7 cellular contexts compared by ENCODE assay signal in the genomic region with DNA sequence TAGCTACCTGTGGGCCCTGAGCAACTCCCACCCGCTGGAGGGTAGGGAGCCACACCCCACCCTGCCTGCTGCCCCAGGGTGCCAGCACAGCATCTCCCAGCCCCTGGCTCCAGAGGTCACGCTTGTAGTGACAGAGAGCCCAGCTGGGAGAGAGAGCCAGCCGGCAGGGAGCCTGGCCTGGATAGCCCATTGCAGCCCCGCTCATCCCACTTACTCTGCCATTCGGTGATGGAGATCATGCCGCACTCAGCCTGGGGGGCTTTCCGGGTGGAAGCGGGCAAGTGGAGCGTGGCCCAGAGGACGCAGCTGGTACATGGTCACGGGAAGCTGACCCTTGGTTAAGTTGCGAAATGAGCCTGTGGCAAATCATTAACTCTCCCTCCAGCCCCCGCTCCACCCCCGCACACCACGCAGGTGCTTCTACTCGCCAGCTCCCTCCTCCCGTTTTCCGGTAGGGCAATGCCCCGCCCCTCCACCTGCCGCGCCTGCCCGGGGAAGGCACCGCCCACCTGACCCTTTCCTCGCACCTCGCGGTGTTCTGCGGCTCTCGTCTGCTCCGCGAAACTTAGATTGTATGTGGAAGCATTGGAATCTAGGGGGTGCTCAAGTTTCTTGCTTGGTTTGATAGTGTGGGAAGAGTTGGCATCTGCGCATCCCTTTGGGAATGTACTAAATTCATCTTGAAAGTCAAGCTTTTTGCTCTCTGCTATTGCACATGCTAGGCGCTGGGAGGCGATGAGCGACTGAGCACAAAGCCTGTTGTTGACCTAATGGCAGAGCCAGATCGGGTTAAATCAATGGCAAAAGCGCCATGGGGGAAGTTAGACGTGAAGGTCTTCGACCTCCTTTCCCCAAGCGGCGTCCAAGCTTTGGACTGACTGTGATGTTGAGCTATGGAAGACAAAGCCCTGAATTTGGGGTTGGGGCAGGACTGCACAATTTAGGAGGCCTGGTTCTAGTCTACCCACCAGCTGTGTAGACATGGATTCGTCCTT. TPM values are rescaled to one million over a fixed set of nuclear protein-coding genes. Genes with fewer than 3 reads are reported as not detected.
DNase-seq lines count a peak whose midpoint lies in the region; ATAC-seq and TF ChIP-seq lines count a peak whose summit lies in the region.

A gene with protein sequence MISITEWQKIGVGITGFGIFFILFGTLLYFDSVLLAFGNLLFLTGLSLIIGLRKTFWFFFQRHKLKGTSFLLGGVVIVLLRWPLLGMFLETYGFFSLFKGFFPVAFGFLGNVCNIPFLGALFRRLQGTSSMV (minus strand): TSS at position 321 of the 995 bp plus-strand sequence. CDS start 82 bp downstream, at position 239.

- H3K36me3 ChIP-seq in heart right ventricle (no peaks in the 10 kb centered on the region), parathyroid adenoma (ENCODE audit: control insufficient read depth, insufficient read depth, low read length) (no peaks in the 10 kb centered on the region)

- H3K9ac ChIP-seq in parathyroid adenoma: no peak within 1 kb of the TSS

- H3K4me3 ChIP-seq in heart right ventricle: peak within 1 kb of the TSS in 8 of 10 donors; percentile 14 to 40 (median 27)
- H3K4me3 ChIP-seq in parathyroid adenoma (ENCODE audit: low read depth, low read length): peak within 1 kb of the TSS; percentile 46

- intact Hi-C loops in heart right ventricle (cut with DNase I): loop anchor here in 7 of 10 donors (1.0 to 10.0 kb wide), 4 partner anchors 91 to 149 kb away; no protein-coding TSS in a partner anchor

- POLR2A ChIA-PET in RWPE1 (lab: Yijun Ruan, JAX; ENCODE audit: low non-redundant PET) (no interaction called here), HEK293T (lab: Yijun Ruan, JAX) (no interaction called here)

- peak within 1 kb of the TSS; percentile 71 for H3K4me2 ChIP-seq in parathyroid adenoma (ENCODE audit: low read length)

- TF ChIP-seq CTCF in RWPE1 (conservative IDR thresholded peaks at IDR 0.05; ENCODE audit: low read depth) (peak; percentile 50), heart right ventricle (IDR thresholded peaks at IDR 0.05) (peak; percentile 49 to 80 (median 72)), parathyroid adenoma (IDR thresholded peaks at IDR 0.05) (peak; percentile 29)

- DNase-seq in RWPE1 (ENCODE audit: low spot score) (peak; percentile 67), amniotic stem cell (lab: John Stamatoyannopoulos, UW) (peak; percentile 71), heart right ventricle (peak; percentile 57 to 58), HEK293T (ENCODE audit: extremely low spot score) (no peak)

- WGBS in heart right ventricle, 2 donors: 13% methylated on average over 41 of the region's 41 CpGs

- CTCF ChIA-PET in RWPE1 (lab: Yijun Ruan, JAX) (interaction anchor here (0.5 to 4.2 kb wide), 29 partner anchors 11 to 1192 kb away, joined by 3 to 37 read pairs (median 4); partner anchors contain the start of genes PLEKHA6 and SNRPE), HEK293T (lab: Yijun Ruan, JAX) (interaction anchor here (1.3 kb wide), 1 partner anchor 8 kb away, joined by 4 read pairs; no protein-coding TSS in a partner anchor)

- H3K9me3 ChIP-seq in heart right ventricle (no peaks in the 10 kb centered on the region), parathyroid adenoma (ENCODE audit: control insufficient read depth, low read length) (no peaks in the 10 kb centered on the region)

- H3K79me2 ChIP-seq in parathyroid adenoma: no peaks in the 10 kb centered on the region

- H3K4me1 ChIP-seq in heart right ventricle (peaks cover 0 to 13% (median 7%) of the 10 kb centered on the region in 9 donors), parathyroid adenoma (no peaks in the 10 kb centered on the region)

- peak; percentile 90 for ATAC-seq in GM18511 (IDR thresholded peaks at IDR 0.05; ENCODE audit: unreplicated experiment)
- ATAC-seq in HG03432 (IDR thresholded peaks at IDR 0.05; ENCODE audit: unreplicated experiment): peak; percentile 73
- ATAC-seq in heart right ventricle: peak; percentile 51 to 83 (median 79)

- peaks cover 0 to 11% (median 0%) of the 10 kb centered on the region in 7 donors for H3K27me3 ChIP-seq in heart right ventricle
- no peaks in the 10 kb centered on the region for H3K27me3 ChIP-seq in parathyroid adenoma (ENCODE audit: control insufficient read depth, insufficient read depth, low read length)

- H3K27ac ChIP-seq in RWPE1 (no peak within 1 kb of the TSS), heart right ventricle (no peak within 1 kb of the TSS), parathyroid adenoma (no peak within 1 kb of the TSS)

- peak within 1 kb of the TSS; percentile 44 for H2AFZ ChIP-seq in parathyroid adenoma

TF ChIP-seq in HEK293T, 16 proteins besides CTCF, POLR2A, EP300 and RAD21:
- TF ChIP-seq SUZ12 (IDR thresholded peaks at IDR 0.05) (no peak), FOXA1 (IDR thresholded peaks at IDR 0.05) (no peak), ZNF384 (IDR thresholded peaks at IDR 0.05) (no peak), ARNT (IDR thresholded peaks at IDR 0.05) (no peak), SP1 (IDR thresholded peaks at IDR 0.05) (no peak), PKNOX1 (IDR thresholded peaks at IDR 0.05) (no peak), NFRKB (IDR thresholded peaks at IDR 0.05) (no peak), HDGF (IDR thresholded peaks at IDR 0.05; ENCODE audit: borderline replicate concordance) (no peak), ELF4 (IDR thresholded peaks at IDR 0.05) (no peak), L3MBTL2 (conservative IDR thresholded peaks at IDR 0.05) (no peak), CTBP1 (IDR thresholded peaks at IDR 0.05; ENCODE audit: borderline replicate concordance) (no peak), FOXK2 (IDR thresholded peaks at IDR 0.05) (no peak), BHLHE40 (IDR thresholded peaks at IDR 0.05; ENCODE audit: borderline replicate concordance) (no peak), FOXM1 (IDR thresholded peaks at IDR 0.05; ENCODE audit: borderline replicate concordance) (no peak), TARDBP (IDR thresholded peaks at IDR 0.05) (no peak), LEF1 (IDR thresholded peaks at IDR 0.05; ENCODE audit: borderline replicate concordance) (no peak)

RNA-seq across cellular contexts. Expression of the gene that starts here (rescaled TPM):
- total RNA-seq in heart right ventricle: not detected
- polyA plus RNA-seq in heart right ventricle: under 1 TPM in 1 of 2 donors, not detected in 1; 0.43 TPM

Comparison
In these comparisons a context has a peak if more than half of its experiments do, and no peak if none do; other contexts are left out.
1. Peak in DNase-seq, ATAC-seq and H3K4me3 ChIP-seq in heart right ventricle; RNA of the gene not detected or under 1 TPM.